In the genomic region with DNA sequence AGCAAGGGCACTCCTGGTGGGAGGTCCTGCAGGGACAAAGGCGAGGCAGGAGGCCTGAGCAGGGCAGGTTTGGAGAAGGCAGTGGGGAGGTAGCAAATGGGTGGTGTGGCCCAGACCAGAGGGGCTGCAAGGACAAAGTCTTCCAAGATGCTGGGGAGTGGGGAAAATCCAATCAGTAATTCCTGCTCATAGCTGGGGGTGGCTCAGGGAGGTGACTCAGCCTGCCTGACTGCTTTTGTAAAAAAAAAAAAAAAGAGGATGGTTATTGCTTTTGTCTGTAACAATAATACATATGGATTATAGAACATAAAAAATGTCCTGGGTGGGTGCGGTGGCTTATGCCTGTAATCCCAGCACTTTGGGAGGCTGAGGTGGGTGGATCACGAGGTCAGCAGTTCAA, we compare ENCODE assay signal across 19 cellular contexts. TPM values are rescaled to one million over a fixed set of nuclear protein-coding genes. Genes with fewer than 3 reads are reported as not detected.
DNase-seq lines count a peak whose midpoint lies in the region; ATAC-seq, FAIRE-seq and TF ChIP-seq lines count a peak whose summit lies in the region.
"Had no signal": no experiment of that assay in that cellular context is flagged by ENCODE, and none has a peak within 500 bp of the region (broad histone marks: within the 10 kb centered on the region; RNA-seq: fewer than 3 reads in every experiment).

No MANE protein-coding gene starts in this region.

- peaks cover 3% of the 10 kb centered on the region for H3K27me3 Mint-ChIP-seq in GM23338 (ENCODE audit: insufficient read depth, low read depth, poor library complexity)
- H3K27me3 Mint-ChIP-seq in activated naive CD8-positive, alpha-beta T cell treated with anti-CD3 and anti-CD28 coated beads, Interleukin-2, amount 50 U/mL, for 24 hours, result peaks cover 2% of the 10 kb centered on the region

- no peaks in the 10 kb centered on the region for H3F3A ChIP-seq in GM23338 (replicated peaks; ENCODE audit: low read depth)

- DNase-seq in GM23338 (ENCODE audit: low spot score), result no peak
- DNase-seq in adipocyte (ENCODE audit: low read depth), result peak; percentile 42
- peak; percentile 26 for DNase-seq in sciatic nerve (ENCODE audit: low spot score)
- no peak for DNase-seq in D721Med (ENCODE audit: insufficient read length, low spot score)
- no peak for DNase-seq in cortex of kidney (lab: John Stamatoyannopoulos, UW)
- no peak for DNase-seq in activated naive CD8-positive, alpha-beta T cell treated with anti-CD3 and anti-CD28 coated beads, Interleukin-2, amount 50 U/mL, for 24 hours
- DNase-seq: BE2C; CD8-positive, alpha-beta T cell; DMS 273 treated with DMSO at 0.1 percent for 48 hours; EL; KG1; NCI-H1092; NCI-H1694; NCI-H69; PC-3 had no signal

- peaks cover 18% of the 10 kb centered on the region for H3K36me3 Mint-ChIP-seq in GM23338 (ENCODE audit: low read depth)
- H3K36me3 Mint-ChIP-seq in activated naive CD8-positive, alpha-beta T cell treated with anti-CD3 and anti-CD28 coated beads, Interleukin-2, amount 50 U/mL, for 24 hours (ENCODE audit: low read depth), result no peaks in the 10 kb centered on the region
- H3K36me3 Mint-ChIP-seq: CD8-positive, alpha-beta T cell had no signal

- H3K4me1 Mint-ChIP-seq in GM23338, result peaks cover 15% of the 10 kb centered on the region
- peaks cover 5% of the 10 kb centered on the region for H3K4me1 Mint-ChIP-seq in activated naive CD8-positive, alpha-beta T cell treated with anti-CD3 and anti-CD28 coated beads, Interleukin-2, amount 50 U/mL, for 24 hours

- TF ChIP-seq CTCF in GM23338 (conservative IDR thresholded peaks at IDR 0.05; ENCODE audit: low read depth in 2 of 2) (0 out of 4 replicates have a peak, but pooled peaks of 1 of the 2 experiments have one; percentile 5), D721Med (IDR thresholded peaks at IDR 0.05; ENCODE audit: insufficient read depth, missing control alignments) (no peak)

- H3K4me3 Mint-ChIP-seq in GM23338, result no peak overlapping the region
- H3K4me3 Mint-ChIP-seq in activated naive CD8-positive, alpha-beta T cell treated with anti-CD3 and anti-CD28 coated beads, Interleukin-2, amount 50 U/mL, for 24 hours, result no peak overlapping the region
- H3K4me3 Mint-ChIP-seq: CD8-positive, alpha-beta T cell had no signal

- H3K36me3 ChIP-seq in GM23338 (ENCODE audit: insufficient read depth) (no peaks in the 10 kb centered on the region), adipocyte (ENCODE audit: control insufficient read depth, insufficient read depth, low read length, severe bottlenecking) (no peaks in the 10 kb centered on the region), esophagus (ENCODE audit: control insufficient read depth in 2 of 2, insufficient read depth in 2 of 2, low read length in 1 of 2) (peaks cover 0 to 11% of the 10 kb centered on the region in 2 donors)
- H3K36me3 ChIP-seq: BE2C, SJSA1 had no signal

- H3K27me3 ChIP-seq in GM23338 (ENCODE audit: insufficient read depth) (no peaks in the 10 kb centered on the region), adipocyte (replicated peaks; ENCODE audit: control insufficient read depth, insufficient read depth, low read length) (no peaks in the 10 kb centered on the region), esophagus (ENCODE audit: control insufficient read depth in 1 of 2, insufficient read depth in 2 of 2, low read length in 2 of 2) (no peaks in the 10 kb centered on the region)
- H3K27me3 ChIP-seq: BE2C, SJSA1 had no signal

- no peak overlapping the region for H3K4me2 ChIP-seq in GM23338

- H3K4me3 ChIP-seq in GM23338 (no peak overlapping the region), adipocyte (ENCODE audit: low read length) (no peak overlapping the region), esophagus (ENCODE audit: low read depth in 1 of 2, low read length in 2 of 2) (no peak overlapping the region)
- H3K4me3 ChIP-seq: SJSA1 had no signal

- H2AFZ ChIP-seq in GM23338, result no peak overlapping the region

- H3K9me3 ChIP-seq in adipocyte (ENCODE audit: control insufficient read depth, low read length) (no peaks in the 10 kb centered on the region), esophagus (ENCODE audit: control insufficient read depth in 2 of 2, insufficient read depth in 1 of 2, low read depth in 1 of 2, low read length in 1 of 2) (no peaks in the 10 kb centered on the region)
- H3K9me3 ChIP-seq: BE2C, SJSA1 had no signal

- H3K4me1 ChIP-seq in GM23338 (ENCODE audit: insufficient read depth) (no peaks in the 10 kb centered on the region), adipocyte (ENCODE audit: control insufficient read depth, insufficient read depth, low read length) (peaks cover 11% of the 10 kb centered on the region), esophagus (ENCODE audit: control insufficient read depth in 2 of 2, insufficient read depth in 2 of 2, low read length in 1 of 2) (peaks cover 4 to 14% of the 10 kb centered on the region in 2 donors)

- WGBS in esophagus, 2 donors, result 67 to 72% methylated on average over 3 of the region's 3 CpGs

- intact Hi-C loops in sciatic nerve (cut with DNase I), result loop anchor here (5.0 kb wide), 1 partner anchor 119 kb away; no protein-coding TSS in a partner anchor

- H3K27ac Mint-ChIP-seq in GM23338, result peak overlapping the region; percentile 82; the same call in 1 of the 2 replicates
- no peak overlapping the region for H3K27ac Mint-ChIP-seq in activated naive CD8-positive, alpha-beta T cell treated with anti-CD3 and anti-CD28 coated beads, Interleukin-2, amount 50 U/mL, for 24 hours
- H3K27ac Mint-ChIP-seq: CD8-positive, alpha-beta T cell had no signal

- H3K9me2 ChIP-seq in GM23338 (ENCODE audit: insufficient read depth), result no peaks in the 10 kb centered on the region

- H3K9ac ChIP-seq in adipocyte (ENCODE audit: low read length), result no peak overlapping the region

- no peak for FAIRE-seq in D721Med (lab: Jason Lieb, UNC)

- no peaks in the 10 kb centered on the region for H4K20me1 ChIP-seq in GM23338 (replicated peaks; ENCODE audit: insufficient read depth)

- H3K27ac ChIP-seq in GM23338 (ENCODE audit: low read depth) (no peak overlapping the region), esophagus (ENCODE audit: low read depth in 2 of 2, low read length in 1 of 2) (peak overlapping the region; percentile 3 to 76)
- H3K27ac ChIP-seq: HL-60, SJSA1 had no signal

- H3K79me2 ChIP-seq in GM23338 (replicated peaks; ENCODE audit: insufficient read depth), result no peaks in the 10 kb centered on the region

- peaks cover 12% of the 10 kb centered on the region for H3K9me3 Mint-ChIP-seq in GM23338
- no peaks in the 10 kb centered on the region for H3K9me3 Mint-ChIP-seq in activated naive CD8-positive, alpha-beta T cell treated with anti-CD3 and anti-CD28 coated beads, Interleukin-2, amount 50 U/mL, for 24 hours
- H3K9me3 Mint-ChIP-seq: CD8-positive, alpha-beta T cell had no signal

- ATAC-seq in GM23338 (peak; percentile 40), sciatic nerve (no peak)
- ATAC-seq in activated naive CD8-positive, alpha-beta T cell treated with anti-CD3 and anti-CD28 coated beads, Interleukin-2, amount 50 U/mL, for 24 hours, result no peak
- ATAC-seq: CD8-positive, alpha-beta T cell; PC-3 had no signal

RNA-seq across cellular contexts. Expression of gene IL34, which starts 5.2 kb away (rescaled TPM):
- 4.6 and 6.6 TPM in 2 replicates for total RNA-seq in GM23338 (2014; rRNA removed; shearing (Covaris generic))
- polyA plus RNA-seq in GM23338 (2016; fragmentation: Nextera tagmentation; extraction: Ambion mirVana) (3.1 and 4.3 TPM in 2 replicates), esophagus (10 to 100 TPM; 22.9 to 32.7 TPM)
- 64.0 TPM for total RNA-seq in sciatic nerve
- total RNA-seq: MCF 10A, PC-3 had no signal

RNA-seq across cellular contexts. Expression of gene MTSS2, which starts 34.3 kb away (rescaled TPM):
- 16.5 and 19.6 TPM in 2 replicates for total RNA-seq in GM23338 (2014; rRNA removed; shearing (Covaris generic))
- polyA plus RNA-seq in GM23338 (2016; fragmentation: Nextera tagmentation; extraction: Ambion mirVana) (1.6 and 1.9 TPM in 2 replicates), esophagus (10 to 100 TPM; 27.4 to 62.9 TPM)
- 75.9 TPM for total RNA-seq in sciatic nerve

Comparison
In these comparisons a context has a peak if more than half of its experiments do, and no peak if none do; other contexts are left out.
1. DNase-seq: peak in adipocyte (single experiment) and sciatic nerve (single experiment); none in GM23338 (single experiment), D721Med (single experiment), cortex of kidney (single experiment) and activated naive CD8-positive, alpha-beta T cell treated with anti-CD3 and anti-CD28 coated beads, Interleukin-2, amount 50 U/mL, for 24 hours (single experiment).